In the genomic region with DNA sequence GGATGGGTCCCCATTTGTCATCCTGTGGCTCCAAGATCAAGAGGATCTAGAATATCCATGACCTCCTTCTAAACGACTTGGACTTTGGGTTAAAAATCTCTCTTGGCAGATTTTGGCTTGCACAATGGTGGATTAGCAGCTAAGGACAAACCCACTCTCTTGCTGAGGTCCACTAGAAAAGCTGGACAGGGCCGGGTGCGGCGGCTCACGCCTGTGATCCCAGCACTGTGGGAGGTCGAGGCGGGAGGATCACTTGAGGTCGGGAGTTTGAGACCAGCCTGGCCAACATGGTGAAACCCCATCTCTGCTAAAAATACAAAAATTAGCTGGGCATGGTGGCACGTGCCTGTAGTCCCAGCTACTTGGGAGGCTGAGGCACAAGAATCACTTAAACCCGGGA, we compare ENCODE assay signal across 8 cellular contexts. TPM values are rescaled to one million over a fixed set of nuclear protein-coding genes. Genes with fewer than 3 reads are reported as not detected.
DNase-seq lines count a peak whose midpoint lies in the region; ATAC-seq and TF ChIP-seq lines count a peak whose summit lies in the region.
"Not testable (repeated sequence)": the region's sequence is repeated elsewhere in the genome, so short reads cannot be mapped to it uniquely, and the experiment has no call there.

No MANE protein-coding gene starts in this region.

- peak overlapping the region; percentile 61 to 81 for H4K8ac ChIP-seq in IMR-90 (ENCODE audit: low read depth in 2 of 2, low read length in 2 of 2)

- in situ Hi-C loops in IMR-90 (cut with MboI; ENCODE audit: low sequenced_read_pairs); mammary epithelial cell (cut with MboI; ENCODE audit: low sequenced_read_pairs in 2 of 2): not testable (repeated sequence)

- peak overlapping the region; percentile 71 for H3K14ac ChIP-seq in IMR-90 (replicated peaks; ENCODE audit: low read depth, low read length)

- WGBS in IMR-90 (ENCODE audit: extremely low coverage in 2 of 2, insufficient read length in 1 of 2), 2 experiments = 100% methylated on average over 1 of the region's 10 CpGs; no CpG with 5 or more reads in 1 of the 2 experiments
- 89% methylated on average over 10 of the region's 10 CpGs for WGBS in mammary epithelial cell (ENCODE audit: low coverage, missing lambda C conversion rate)
- 92% methylated on average over 10 of the region's 10 CpGs for WGBS in suprapubic skin

- peak overlapping the region; percentile 88 for H2AK5ac ChIP-seq in IMR-90 (ENCODE audit: low read depth, low read length)

- peak overlapping the region; percentile 81 for H4K91ac ChIP-seq in IMR-90 (ENCODE audit: insufficient read depth, low read depth, low read length)

- H3K23ac ChIP-seq in IMR-90 (ENCODE audit: low read depth, low read length) = peak overlapping the region; percentile 20

- BruUV-seq in Caco-2 (replicated peaks; lab: Mats Ljungman, UMichigan) = TSS peak; percentile 90
- BruUV-seq in IMR-90 (replicated peaks; lab: Mats Ljungman, UMichigan) = not testable (repeated sequence)
- TSS peak; percentile 83 for BruUV-seq in mammary epithelial cell (replicated peaks; lab: Mats Ljungman, UMichigan)

- peak overlapping the region; percentile 66 for H2AK9ac ChIP-seq in IMR-90 (replicated peaks; ENCODE audit: low read depth, low read length, poor library complexity)

- peak overlapping the region; percentile 38; the same call in 1 of the 2 replicates for H4K5ac ChIP-seq in IMR-90 (ENCODE audit: low read depth, low read length)

- H3K4me3 Mint-ChIP-seq in Caco-2 (ENCODE audit: unreplicated experiment); memory B cell: not testable (repeated sequence)

- H3K9me1 ChIP-seq in IMR-90 (ENCODE audit: insufficient read depth, low read length) = not testable (repeated sequence)

- H3K27ac Mint-ChIP-seq in Caco-2 (ENCODE audit: unreplicated experiment) (peak overlapping the region; percentile 84), memory B cell (peak overlapping the region; percentile 53)

- H3K4me1 Mint-ChIP-seq in Caco-2 (ENCODE audit: low read depth, unreplicated experiment) = peaks cover 30% of the 10 kb centered on the region
- H3K4me1 Mint-ChIP-seq in memory B cell = peaks cover 14% of the 10 kb centered on the region

- not testable (repeated sequence) for H3K9me3 Mint-ChIP-seq in Caco-2 (ENCODE audit: unreplicated experiment); memory B cell

- dilution Hi-C loops in IMR-90 (cut with HindIII; ENCODE audit: low sequenced_read_pairs, unreplicated experiment); mammary epithelial cell (cut with HindIII; ENCODE audit: low sequenced_read_pairs): not testable (repeated sequence)

- not testable (repeated sequence) for H3K9me3 ChIP-seq in Caco-2; IMR-90 (ENCODE audit: control insufficient read depth, insufficient read depth, low read length); SJSA1 (replicated peaks); mammary epithelial cell (replicated peaks; ENCODE audit: insufficient read depth, low read length); suprapubic skin

- peak overlapping the region; percentile 49 for H3K56ac ChIP-seq in IMR-90 (ENCODE audit: extremely low read depth, insufficient read depth, low read length)

- not testable (repeated sequence) for H3K4me2 ChIP-seq in IMR-90 (ENCODE audit: low read depth, low read length); mammary epithelial cell (ENCODE audit: insufficient read depth, low read depth, low read length)

- peak overlapping the region; percentile 47 for H2BK5ac ChIP-seq in IMR-90 (ENCODE audit: low read depth, low read length, poor library complexity, severe bottlenecking)

- H3K27me3 Mint-ChIP-seq in Caco-2 (ENCODE audit: insufficient read depth, unreplicated experiment); memory B cell: not testable (repeated sequence)

- peak overlapping the region; percentile 94 for H2BK20ac ChIP-seq in IMR-90 (ENCODE audit: low read depth, low read length)

- H3K4me3 ChIP-seq in Caco-2 (ENCODE audit: low read depth, low read length); IMR-90 (ENCODE audit: insufficient read depth, low read depth, low read length); SJSA1; mammary epithelial cell (replicated peaks in 1 of 3; ENCODE audit: insufficient read depth in 1 of 3, low read depth in 2 of 3, low read length in 3 of 3); fibroblast of villous mesenchyme (ENCODE audit: low read depth, low read length); suprapubic skin: not testable (repeated sequence)

- TF ChIP-seq POLR2A in IMR-90 (IDR thresholded peaks at IDR 0.05; ENCODE audit: low read depth, low read length); suprapubic skin (IDR thresholded peaks at IDR 0.05): not testable (repeated sequence)

- H3K9ac ChIP-seq in IMR-90 (ENCODE audit: low read depth, low read length); mammary epithelial cell (ENCODE audit: insufficient read depth, low read length): not testable (repeated sequence)

- peak overlapping the region; percentile 87 for H2BK120ac ChIP-seq in IMR-90 (ENCODE audit: low read depth, low read length)

- H3K18ac ChIP-seq in IMR-90 (ENCODE audit: low read depth, low read length) = peak overlapping the region; percentile 28; the same call in 1 of the 2 replicates

- not testable (repeated sequence) for DNase-seq in Caco-2; IMR-90; SJSA1 (ENCODE audit: low read depth in 1 of 2, low spot score in 2 of 2); mammary epithelial cell; memory B cell (ENCODE audit: low spot score in 2 of 2); suprapubic skin (ENCODE audit: low spot score in 2 of 2)
- peak; percentile 35 for DNase-seq in fibroblast of villous mesenchyme (ENCODE audit: low read depth)
- peak; percentile 2 for DNase-seq in posterior vena cava (ENCODE audit: low spot score)

- ATAC-seq in IMR-90 (ENCODE audit: low read depth); memory B cell (ENCODE audit: low read depth): not testable (repeated sequence)

- not testable (repeated sequence) for H3K79me2 ChIP-seq in mammary epithelial cell (ENCODE audit: insufficient read depth, low read length)

- H3K36me3 ChIP-seq in Caco-2 (ENCODE audit: control insufficient read depth, insufficient read depth, low read length); IMR-90 (ENCODE audit: control insufficient read depth, insufficient read depth, low read length); SJSA1; mammary epithelial cell (ENCODE audit: insufficient read depth, low read length); suprapubic skin: not testable (repeated sequence)

- not testable (repeated sequence) for TF ChIP-seq EP300 in suprapubic skin (IDR thresholded peaks at IDR 0.05)

- POLR2A ChIA-PET in Caco-2 (lab: Charles Lee) = interaction anchor here (0.6 to 3.0 kb wide), 3 partner anchors 12 to 54 kb away, joined by 3 to 30 read pairs (median 23); a partner anchor contains a TSS
- POLR2A ChIA-PET in IMR-90 (lab: Charles Lee; ENCODE audit: unreplicated experiment) = interaction anchor here (1.0 kb wide), 1 partner anchor 54 kb away, joined by 3 read pairs; a partner anchor contains a TSS

- CTCF ChIA-PET in Caco-2 (lab: Charles Lee) (interaction anchor here (0.7 to 2.0 kb wide), 4 partner anchors 11 to 384 kb away, joined by 3 to 8 read pairs (median 4); no protein-coding TSS in a partner anchor), IMR-90 (lab: Yijun Ruan, JAX) (interaction anchor here (0.7 kb wide), 1 partner anchor 421 kb away, joined by 3 read pairs; no protein-coding TSS in a partner anchor), mammary epithelial cell (lab: Charles Lee; ENCODE audit: low non-redundant PET) (interaction anchor here (0.6 kb wide), 1 partner anchor 84 kb away, joined by 3 read pairs; no protein-coding TSS in a partner anchor)

- H3K27me3 ChIP-seq in Caco-2 (replicated peaks; ENCODE audit: control insufficient read depth, insufficient read depth, low read length); IMR-90 (ENCODE audit: control insufficient read depth, insufficient read depth, low read length); SJSA1 (replicated peaks); mammary epithelial cell (ENCODE audit: insufficient read depth, low read length); suprapubic skin: not testable (repeated sequence)

- intact Hi-C loops in Caco-2 (cut with micrococcal nuclease; ENCODE audit: unreplicated experiment) = loop anchor here (1.0 to 5.0 kb wide), 2 partner anchors 49 to 53 kb away; a partner anchor contains a TSS
- intact Hi-C loops in IMR-90 (cut with micrococcal nuclease); posterior vena cava (cut with DNase I): not testable (repeated sequence)
- intact Hi-C loops in mammary epithelial cell (cut with micrococcal nuclease) = loop anchor here (1.0 to 2.0 kb wide), 3 partner anchors 10 to 54 kb away; a partner anchor contains a TSS

- H2AFZ ChIP-seq in IMR-90 (replicated peaks; ENCODE audit: low read length, poor library complexity) = not testable (repeated sequence)
- peak overlapping the region; percentile 26 for H2AFZ ChIP-seq in mammary epithelial cell (ENCODE audit: low read depth, low read length)

- not testable (repeated sequence) for H3K79me1 ChIP-seq in IMR-90 (ENCODE audit: low read depth in 1 of 2, low read length in 2 of 2)

- H4K20me1 ChIP-seq in IMR-90 (ENCODE audit: insufficient read depth, low read length); mammary epithelial cell (ENCODE audit: insufficient read depth, low read length): not testable (repeated sequence)

- peak overlapping the region; percentile 81 for H3K4ac ChIP-seq in IMR-90 (ENCODE audit: low read depth, low read length)

- H2BK15ac ChIP-seq in IMR-90 (ENCODE audit: low read depth, low read length) = peak overlapping the region; percentile 67

- H3K36me3 Mint-ChIP-seq in Caco-2 (ENCODE audit: insufficient read depth, unreplicated experiment); memory B cell: not testable (repeated sequence)

- TF ChIP-seq CTCF in Caco-2 (IDR thresholded peaks at IDR 0.05; ENCODE audit: insufficient read depth in 1 of 2, low read depth in 1 of 2, low read length in 1 of 2, severe bottlenecking in 1 of 2, unreplicated experiment in 1 of 2); IMR-90 (conservative IDR thresholded peaks at IDR 0.05; ENCODE audit: low read depth, low read length); mammary epithelial cell (conservative IDR thresholded peaks at IDR 0.05 in 1 of 2, IDR thresholded peaks at IDR 0.05 in 1 of 2; ENCODE audit: extremely low read depth in 1 of 2, insufficient read depth in 1 of 2, low read depth in 1 of 2, low read length in 2 of 2); fibroblast of villous mesenchyme (IDR thresholded peaks at IDR 0.05; ENCODE audit: insufficient read depth, low read depth, low read length); suprapubic skin (IDR thresholded peaks at IDR 0.05): not testable (repeated sequence)

- TF ChIP-seq RAD21 in IMR-90 (IDR thresholded peaks at IDR 0.05; ENCODE audit: low read length) = not testable (repeated sequence)

- H3K4me1 ChIP-seq in Caco-2 = peaks cover 55% of the 10 kb centered on the region
- H3K4me1 ChIP-seq in IMR-90 (ENCODE audit: control insufficient read depth, insufficient read depth, low read length) = peaks cover 15% of the 10 kb centered on the region
- peaks cover 62% of the 10 kb centered on the region for H3K4me1 ChIP-seq in SJSA1 (replicated peaks)
- H3K4me1 ChIP-seq in mammary epithelial cell (ENCODE audit: insufficient read depth, low read length) = peaks cover 41% of the 10 kb centered on the region
- H3K4me1 ChIP-seq in suprapubic skin = peaks cover 18% of the 10 kb centered on the region

- H3K27ac ChIP-seq in IMR-90 (ENCODE audit: insufficient read depth, low read length) = peak overlapping the region; percentile 18; the same call in 1 of the 2 replicates
- peak overlapping the region; percentile 75 for H3K27ac ChIP-seq in SJSA1
- H3K27ac ChIP-seq in mammary epithelial cell (ENCODE audit: insufficient read depth, low read depth, low read length) = peak overlapping the region; percentile 49
- H3K27ac ChIP-seq in suprapubic skin = peak overlapping the region; percentile 40

RNA-seq across cellular contexts. Expression of a gene that starts 54.0 kb away (rescaled TPM):
- total RNA-seq in Caco-2 (2022) = 20.2 and 23.8 TPM in 2 replicates
- total RNA-seq in IMR-90 (2012; rRNA removed) = 28.1 and 30.1 TPM in 2 replicates
- 84.0 and 106 TPM in 2 replicates for polyA plus RNA-seq in IMR-90 (2012; rRNA removed)
- 70.3 and 87.0 TPM in 2 replicates for polyA plus RNA-seq in IMR-90 (2012; cell fraction: cytosol; rRNA removed)
- polyA plus RNA-seq in IMR-90 (2012; cell fraction: nucleus; rRNA removed; ENCODE audit: low replicate concordance) = 301 and 400 TPM in 2 replicates
- 112 and 132 TPM in 2 replicates for total RNA-seq in SJSA1 (2014; rRNA removed; shearing (Covaris generic))
- 10 to 100 TPM; 18.0 to 83.9 TPM for total RNA-seq in mammary epithelial cell
- 28.3 TPM for polyA plus RNA-seq in mammary epithelial cell
- polyA minus RNA-seq in mammary epithelial cell = 38.9 TPM
- total RNA-seq in fibroblast of villous mesenchyme = 54.8 and 70.9 TPM in 2 replicates
- 100 to 1,000 TPM; 120 to 160 TPM for total RNA-seq in posterior vena cava
- 100 to 1,000 TPM in 1 of 4 donors, 10 to 100 TPM in 3; 52.5 to 134 (median 68.7) TPM for total RNA-seq in suprapubic skin

Comparison
In these comparisons a context has a peak if more than half of its experiments do, and no peak if none do; other contexts are left out.
1. H3K27ac ChIP-seq: peak in every context shown above with its lines; median percentile 75 in SJSA1; 49 in mammary epithelial cell; 40 in suprapubic skin; 18 in IMR-90.